ENCODE assay signal across 2 cellular contexts in the genomic region with DNA sequence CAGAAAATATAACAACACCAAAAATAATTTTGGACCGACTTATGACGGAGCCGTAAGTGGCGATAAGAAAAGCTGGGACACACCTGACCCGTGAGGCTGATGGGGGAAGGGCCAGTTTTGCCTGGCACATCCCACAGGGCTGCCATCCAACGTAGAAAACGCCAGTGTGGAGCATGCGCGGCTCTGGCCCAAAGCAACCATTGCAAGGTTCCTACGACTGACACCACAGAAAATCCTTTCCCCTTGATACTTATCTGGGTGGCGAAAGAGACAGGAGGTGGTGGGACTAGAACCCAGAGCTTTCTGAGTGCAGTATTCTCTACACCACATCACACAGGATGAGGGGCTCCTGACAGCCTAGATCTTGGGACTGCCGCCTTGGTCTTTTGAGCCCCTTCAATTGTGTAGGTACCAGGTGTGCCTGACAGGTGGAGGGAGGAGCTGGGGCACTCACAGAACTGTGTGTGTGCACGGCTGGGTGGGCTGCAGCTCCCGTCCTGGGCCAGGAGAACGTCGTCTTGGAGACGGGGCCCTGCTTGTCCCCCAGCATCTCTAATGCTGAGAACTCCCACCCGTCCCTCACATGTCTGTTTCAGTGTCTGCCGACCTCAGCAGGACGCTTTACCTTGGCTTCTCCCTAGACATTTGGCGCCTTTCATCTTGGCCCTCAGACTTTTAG.
TF ChIP-seq lines count a peak whose summit lies in the region.

No MANE protein-coding gene starts in this region.

TF ChIP-seq in SK-N-SH, 30 proteins besides CTCF, POLR2A, EP300 and RAD21 (continued from another document):
- TF ChIP-seq POLR2AphosphoS5 (IDR thresholded peaks at IDR 0.05; ENCODE audit: low read depth, low read length), result no peak
- no peak for TF ChIP-seq USF2 (IDR thresholded peaks at IDR 0.05; ENCODE audit: borderline replicate concordance, low read depth, low read length)
- TF ChIP-seq USF1 (IDR thresholded peaks at IDR 0.05; ENCODE audit: borderline replicate concordance, low read depth), result no peak
- no peak for TF ChIP-seq ELF1 (IDR thresholded peaks at IDR 0.05)
- TF ChIP-seq FOXJ3 (CRISPR knock-in tag; IDR thresholded peaks at IDR 0.05), result no peak
- TF ChIP-seq, protein P1, sequence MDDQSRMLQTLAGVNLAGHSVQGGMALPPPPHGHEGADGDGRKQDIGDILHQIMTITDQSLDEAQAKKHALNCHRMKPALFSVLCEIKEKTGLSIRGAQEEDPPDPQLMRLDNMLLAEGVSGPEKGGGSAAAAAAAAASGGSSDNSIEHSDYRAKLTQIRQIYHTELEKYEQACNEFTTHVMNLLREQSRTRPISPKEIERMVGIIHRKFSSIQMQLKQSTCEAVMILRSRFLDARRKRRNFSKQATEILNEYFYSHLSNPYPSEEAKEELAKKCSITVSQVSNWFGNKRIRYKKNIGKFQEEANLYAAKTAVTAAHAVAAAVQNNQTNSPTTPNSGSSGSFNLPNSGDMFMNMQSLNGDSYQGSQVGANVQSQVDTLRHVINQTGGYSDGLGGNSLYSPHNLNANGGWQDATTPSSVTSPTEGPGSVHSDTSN (IDR thresholded peaks at IDR 0.05), result no peak
- TF ChIP-seq MEF2A (IDR thresholded peaks at IDR 0.05; ENCODE audit: borderline replicate concordance, low read depth), result no peak

TF ChIP-seq in SK-N-SH treated with all-trans-retinoic acid at 6 μM for 48 hours, 23 proteins besides CTCF, POLR2A, EP300 and RAD21:
- TF ChIP-seq PATZ1 (CRISPR knock-in tag; IDR thresholded peaks at IDR 0.05; ENCODE audit: borderline replicate concordance) (no peak), ZFP30 (CRISPR knock-in tag; IDR thresholded peaks at IDR 0.05) (no peak), CSDC2 (CRISPR knock-in tag; IDR thresholded peaks at IDR 0.05) (no peak), OSR1 (CRISPR knock-in tag; IDR thresholded peaks at IDR 0.05) (no peak), ISL1 (CRISPR knock-in tag; IDR thresholded peaks at IDR 0.05) (no peak), ZNF8 (CRISPR knock-in tag; IDR thresholded peaks at IDR 0.05) (no peak), ZC3H10 (CRISPR knock-in tag; IDR thresholded peaks at IDR 0.05) (no peak), GLIS3 (CRISPR knock-in tag; IDR thresholded peaks at IDR 0.05) (no peak), SNAI2 (CRISPR knock-in tag; IDR thresholded peaks at IDR 0.05) (no peak), TCF4 (CRISPR knock-in tag; IDR thresholded peaks at IDR 0.05; ENCODE audit: borderline replicate concordance) (no peak), ZNF565 (CRISPR knock-in tag; conservative IDR thresholded peaks at IDR 0.05; ENCODE audit: low read depth) (no peak)
- TF ChIP-seq, protein P2, sequence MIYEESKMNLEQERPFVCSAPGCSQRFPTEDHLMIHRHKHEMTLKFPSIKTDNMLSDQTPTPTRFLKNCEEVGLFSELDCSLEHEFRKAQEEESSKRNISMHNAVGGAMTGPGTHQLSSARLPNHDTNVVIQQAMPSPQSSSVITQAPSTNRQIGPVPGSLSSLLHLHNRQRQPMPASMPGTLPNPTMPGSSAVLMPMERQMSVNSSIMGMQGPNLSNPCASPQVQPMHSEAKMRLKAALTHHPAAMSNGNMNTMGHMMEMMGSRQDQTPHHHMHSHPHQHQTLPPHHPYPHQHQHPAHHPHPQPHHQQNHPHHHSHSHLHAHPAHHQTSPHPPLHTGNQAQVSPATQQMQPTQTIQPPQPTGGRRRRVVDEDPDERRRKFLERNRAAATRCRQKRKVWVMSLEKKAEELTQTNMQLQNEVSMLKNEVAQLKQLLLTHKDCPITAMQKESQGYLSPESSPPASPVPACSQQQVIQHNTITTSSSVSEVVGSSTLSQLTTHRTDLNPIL (CRISPR knock-in tag; IDR thresholded peaks at IDR 0.05; ENCODE audit: low read depth), result no peak
- TF ChIP-seq, protein P3, sequence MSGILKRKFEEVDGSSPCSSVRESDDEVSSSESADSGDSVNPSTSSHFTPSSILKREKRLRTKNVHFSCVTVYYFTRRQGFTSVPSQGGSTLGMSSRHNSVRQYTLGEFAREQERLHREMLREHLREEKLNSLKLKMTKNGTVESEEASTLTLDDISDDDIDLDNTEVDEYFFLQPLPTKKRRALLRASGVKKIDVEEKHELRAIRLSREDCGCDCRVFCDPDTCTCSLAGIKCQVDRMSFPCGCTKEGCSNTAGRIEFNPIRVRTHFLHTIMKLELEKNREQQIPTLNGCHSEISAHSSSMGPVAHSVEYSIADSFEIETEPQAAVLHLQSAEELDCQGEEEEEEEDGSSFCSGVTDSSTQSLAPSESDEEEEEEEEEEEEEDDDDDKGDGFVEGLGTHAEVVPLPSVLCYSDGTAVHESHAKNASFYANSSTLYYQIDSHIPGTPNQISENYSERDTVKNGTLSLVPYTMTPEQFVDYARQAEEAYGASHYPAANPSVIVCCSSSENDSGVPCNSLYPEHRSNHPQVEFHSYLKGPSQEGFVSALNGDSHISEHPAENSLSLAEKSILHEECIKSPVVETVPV (CRISPR knock-in tag; IDR thresholded peaks at IDR 0.05), result no peak
